Comparison of ENCODE assay signal across 34 cellular contexts in the genomic region with DNA sequence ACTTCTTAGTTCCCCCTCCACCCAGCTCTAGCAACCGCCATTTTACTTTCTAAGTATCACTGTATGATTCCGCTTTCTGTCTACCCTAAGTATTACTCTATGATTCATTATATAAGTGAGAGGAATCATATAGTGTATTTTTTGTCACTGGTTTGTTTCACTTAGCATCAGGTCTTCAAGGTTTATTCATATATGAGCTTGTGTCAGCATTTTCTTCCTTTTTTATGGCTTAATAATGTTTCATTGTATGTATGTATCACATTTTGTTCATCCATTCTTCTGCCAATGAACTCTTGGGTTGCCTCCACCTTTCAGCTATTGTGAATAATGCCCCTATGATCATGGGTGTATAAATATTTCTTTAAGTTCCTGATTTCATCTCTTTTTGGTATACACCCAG.
DNase-seq lines count a peak whose midpoint lies in the region; ATAC-seq, FAIRE-seq and TF ChIP-seq lines count a peak whose summit lies in the region.
"Had no signal": no experiment of that assay in that cellular context is flagged by ENCODE, and none has a peak within 500 bp of the region (broad histone marks: within the 10 kb centered on the region; RNA-seq: fewer than 3 reads in every experiment).

No MANE protein-coding gene starts in this region.

- CTCF ChIA-PET in HepG2 (lab: Yijun Ruan, JAX; ENCODE audit: low intra/inter-chr PET ratio, low total read pairs) (no interaction called here), A549 (lab: Yijun Ruan, JAX) (no interaction called here), IMR-90 (lab: Yijun Ruan, JAX) (no interaction called here), K562 (lab: Yijun Ruan, JAX; ENCODE audit: low intra/inter-chr PET ratio) (no interaction called here)

- dilution Hi-C loops in IMR-90 (cut with HindIII; ENCODE audit: low sequenced_read_pairs, unreplicated experiment), result no loop called here

- in situ Hi-C loops in HepG2 (cut with HindIII; ENCODE audit: extremely low pct_ligation_motif_present, low pct_unique_long_range_greater_than_20kb), result no loop called here
- in situ Hi-C loops in IMR-90 (cut with MboI; ENCODE audit: low sequenced_read_pairs), result no loop called here
- in situ Hi-C loops in K562 (cut with MboI), result no loop called here

- no peak overlapping the region for H3K4me3 ChIP-seq in HepG2 (replicated peaks in 1 of 3; ENCODE audit: insufficient read depth in 1 of 3, low read depth in 2 of 3, low read length in 3 of 3)
- no peak overlapping the region for H3K4me3 ChIP-seq in right lobe of liver
- no peak overlapping the region for H3K4me3 ChIP-seq in A549
- H3K4me3 ChIP-seq in IMR-90 (ENCODE audit: insufficient read depth, low read depth, low read length), result no peak overlapping the region
- H3K4me3 ChIP-seq in K562, result no peak overlapping the region
- H3K4me3 ChIP-seq: BLaER1; BLaER1 treated with 17β-estradiol and CSF1 and Interleukin-3, amounts not matched to agents 10 nM and 100 nM had no signal

- H3K9ac ChIP-seq in HepG2 (ENCODE audit: insufficient read depth, low read depth, low read length) (no peak overlapping the region), IMR-90 (ENCODE audit: low read depth, low read length) (no peak overlapping the region), K562 (ENCODE audit: insufficient read depth in 1 of 2, low read depth in 2 of 2, low read length in 2 of 2) (no peak overlapping the region)
- H3K9ac ChIP-seq: BLaER1; BLaER1 treated with 17β-estradiol and CSF1 and Interleukin-3, amounts not matched to agents 10 nM and 100 nM had no signal

- intact Hi-C loops in HepG2 (cut with micrococcal nuclease; ENCODE audit: unreplicated experiment), result no loop called here
- intact Hi-C loops in right lobe of liver (cut with DNase I), result no loop called here
- intact Hi-C loops in IMR-90 (cut with micrococcal nuclease), result loop anchor here (10.0 kb wide), 1 partner anchor 170 kb away; no protein-coding TSS in a partner anchor
- intact Hi-C loops in K562 (cut with micrococcal nuclease), result no loop called here

- POLR2A ChIA-PET in HepG2 (lab: Yijun Ruan, JAX), result no interaction called here
- POLR2A ChIA-PET in A549 (lab: Yijun Ruan, JAX), result no interaction called here
- POLR2A ChIA-PET in IMR-90 (lab: Charles Lee; ENCODE audit: unreplicated experiment), result no interaction called here
- POLR2A ChIA-PET in K562 (lab: Yijun Ruan, JAX), result no interaction called here

- no peak for FAIRE-seq in HepG2 (lab: Jason Lieb, UNC)
- FAIRE-seq in A549 (lab: Jason Lieb, UNC), result no peak
- FAIRE-seq in K562 (lab: Jason Lieb, UNC), result no peak
- FAIRE-seq: A204.1, D721Med had no signal

- no peak overlapping the region for H2BK15ac ChIP-seq in IMR-90 (ENCODE audit: low read depth, low read length)

- H3K36me3 ChIP-seq in HepG2 (replicated peaks in 1 of 2; ENCODE audit: control insufficient read depth in 1 of 2, insufficient read depth in 2 of 2, low read length in 2 of 2) (no peaks in the 10 kb centered on the region), right lobe of liver (no peaks in the 10 kb centered on the region), IMR-90 (ENCODE audit: control insufficient read depth, insufficient read depth, low read length) (no peaks in the 10 kb centered on the region), K562 (ENCODE audit: control insufficient read depth, insufficient read depth, low read length) (no peaks in the 10 kb centered on the region)
- H3K36me3 ChIP-seq: BE2C; BLaER1; BLaER1 treated with 17β-estradiol and CSF1 and Interleukin-3, amounts not matched to agents 10 nM and 100 nM had no signal

- TF ChIP-seq POLR2A in HepG2 (IDR thresholded peaks at IDR 0.05; ENCODE audit: insufficient read depth in 1 of 2, low read depth in 2 of 2, low read length in 2 of 2), result no peak
- TF ChIP-seq POLR2A in right lobe of liver (IDR thresholded peaks at IDR 0.05), result no peak
- no peak for TF ChIP-seq POLR2A in A549 (IDR thresholded peaks at IDR 0.05; ENCODE audit: low read length)
- no peak for TF ChIP-seq POLR2A in IMR-90 (IDR thresholded peaks at IDR 0.05; ENCODE audit: low read depth, low read length)
- no peak for TF ChIP-seq POLR2A in K562 (conservative IDR thresholded peaks at IDR 0.05)

- 87% methylated on average over 2 of the region's 2 CpGs for whole genome bisulfite sequencing in HepG2 (ENCODE audit: low lambda C conversion rate)
- 75% methylated on average over 2 of the region's 2 CpGs for WGBS in right lobe of liver (ENCODE audit: insufficient coverage, low coverage, low lambda C conversion rate, missing lambda C conversion rate)
- 48% methylated on average over 2 of the region's 2 CpGs for WGBS in A549 (ENCODE audit: missing lambda C conversion rate)
- WGBS in IMR-90 (ENCODE audit: extremely low coverage in 2 of 2, insufficient read length in 1 of 2), 2 experiments, result no CpG with 5 or more reads among the region's 2 CpGs
- 0% methylated on average over 2 of the region's 2 CpGs for WGBS in K562 (ENCODE audit: insufficient coverage, low coverage, missing lambda C conversion rate)

- H3K9me3 ChIP-seq in HepG2 (ENCODE audit: low read length) (no peaks in the 10 kb centered on the region), right lobe of liver (no peaks in the 10 kb centered on the region), A549 (no peaks in the 10 kb centered on the region), IMR-90 (ENCODE audit: control insufficient read depth, insufficient read depth, low read length) (no peaks in the 10 kb centered on the region), K562 (replicated peaks; ENCODE audit: control insufficient read depth, insufficient read depth, low read depth, low read length) (no peaks in the 10 kb centered on the region)
- H3K9me3 ChIP-seq: BE2C; BLaER1; BLaER1 treated with 17β-estradiol and CSF1 and Interleukin-3, amounts not matched to agents 10 nM and 100 nM; Caco-2 had no signal

- no peak overlapping the region for H4K5ac ChIP-seq in IMR-90 (ENCODE audit: low read depth, low read length)

- H3K79me2 ChIP-seq in HepG2 (ENCODE audit: insufficient read depth, low read length), result no peaks in the 10 kb centered on the region
- no peaks in the 10 kb centered on the region for H3K79me2 ChIP-seq in K562 (ENCODE audit: control insufficient read depth, insufficient read depth, low read length)

- no peak overlapping the region for H2AK5ac ChIP-seq in IMR-90 (ENCODE audit: low read depth, low read length)

- H2BK120ac ChIP-seq in IMR-90 (ENCODE audit: low read depth, low read length), result no peak overlapping the region

- no peak overlapping the region for H3K23ac ChIP-seq in IMR-90 (ENCODE audit: low read depth, low read length)

- no peak for ATAC-seq in HepG2
- no peak for ATAC-seq in right lobe of liver
- no peak for ATAC-seq in A549
- ATAC-seq in IMR-90 (ENCODE audit: low read depth), result no peak
- ATAC-seq in K562, result no peak
- ATAC-seq in GM19324 (IDR thresholded peaks at IDR 0.05; ENCODE audit: low FRiP score, unreplicated experiment), result no peak
- ATAC-seq: CD8-positive, alpha-beta T cell had no signal

- no peak overlapping the region for H2BK20ac ChIP-seq in IMR-90 (ENCODE audit: low read depth, low read length)

- TF ChIP-seq EP300 in HepG2 (IDR thresholded peaks at IDR 0.05; ENCODE audit: low read depth in 2 of 2, low read length in 2 of 2) (no peak), HepG2 (CRISPR knock-in tag; IDR thresholded peaks at IDR 0.05; ENCODE audit: borderline replicate concordance) (no peak), A549 (IDR thresholded peaks at IDR 0.05) (no peak), K562 (IDR thresholded peaks at IDR 0.05; ENCODE audit: low read length) (no peak)

- H4K91ac ChIP-seq in IMR-90 (ENCODE audit: insufficient read depth, low read depth, low read length), result no peak overlapping the region

- H2BK5ac ChIP-seq in IMR-90 (ENCODE audit: low read depth, low read length, poor library complexity, severe bottlenecking), result no peak overlapping the region

- no peak overlapping the region for H3K4me2 ChIP-seq in HepG2 (ENCODE audit: low read depth, low read length)
- H3K4me2 ChIP-seq in A549, result no peak overlapping the region
- H3K4me2 ChIP-seq in IMR-90 (ENCODE audit: low read depth, low read length), result no peak overlapping the region
- H3K4me2 ChIP-seq in K562 (ENCODE audit: insufficient read depth, low read length), result no peak overlapping the region
- H3K4me2 ChIP-seq: BLaER1; BLaER1 treated with 17β-estradiol and CSF1 and Interleukin-3, amounts not matched to agents 10 nM and 100 nM had no signal

- H3K9me1 ChIP-seq in IMR-90 (ENCODE audit: insufficient read depth, low read length), result no peaks in the 10 kb centered on the region
- no peaks in the 10 kb centered on the region for H3K9me1 ChIP-seq in K562 (ENCODE audit: control insufficient read depth, insufficient read depth, low read length)

- H3K27me3 ChIP-seq in HepG2 (ENCODE audit: control insufficient read depth in 1 of 2, insufficient read depth in 2 of 2, low read length in 2 of 2), result no peaks in the 10 kb centered on the region
- no peaks in the 10 kb centered on the region for H3K27me3 ChIP-seq in right lobe of liver
- peaks cover 4% of the 10 kb centered on the region for H3K27me3 ChIP-seq in IMR-90 (ENCODE audit: control insufficient read depth, insufficient read depth, low read length)
- H3K27me3 ChIP-seq in K562 (ENCODE audit: control insufficient read depth in 2 of 2, insufficient read depth in 2 of 2, low read length in 2 of 2), result no peaks in the 10 kb centered on the region
- H3K27me3 ChIP-seq: BLaER1; BLaER1 treated with 17β-estradiol and CSF1 and Interleukin-3, amounts not matched to agents 10 nM and 100 nM had no signal

- H3K4ac ChIP-seq in IMR-90 (ENCODE audit: low read depth, low read length), result no peak overlapping the region

- H4K8ac ChIP-seq in IMR-90 (ENCODE audit: low read depth in 2 of 2, low read length in 2 of 2), result no peak overlapping the region

- no peak for TF ChIP-seq CTCF in HepG2 (CRISPR knock-in tag; IDR thresholded peaks at IDR 0.05)
- no peak for TF ChIP-seq CTCF in right lobe of liver (IDR thresholded peaks at IDR 0.05)
- no peak for TF ChIP-seq CTCF in A549 (IDR thresholded peaks at IDR 0.05)
- TF ChIP-seq CTCF in IMR-90 (conservative IDR thresholded peaks at IDR 0.05; ENCODE audit: low read depth, low read length), result no peak
- no peak for TF ChIP-seq CTCF in K562 (IDR thresholded peaks at IDR 0.05 in 2 of 3, conservative IDR thresholded peaks at IDR 0.05 in 1 of 3; ENCODE audit: insufficient read depth in 2 of 3, low read depth in 1 of 3, low read length in 3 of 3)

- H4K20me1 ChIP-seq in HepG2 (ENCODE audit: insufficient read depth, low read length) (no peaks in the 10 kb centered on the region), IMR-90 (ENCODE audit: insufficient read depth, low read length) (no peaks in the 10 kb centered on the region), K562 (replicated peaks; ENCODE audit: control insufficient read depth, insufficient read depth, low read length) (no peaks in the 10 kb centered on the region)
- H4K20me1 ChIP-seq: BLaER1; BLaER1 treated with 17β-estradiol and CSF1 and Interleukin-3, amounts not matched to agents 10 nM and 100 nM had no signal

- no peak overlapping the region for H3K18ac ChIP-seq in IMR-90 (ENCODE audit: low read depth, low read length)

- H3K27ac ChIP-seq in HepG2 (ENCODE audit: extremely low read length, insufficient read depth, low read length) (no peak overlapping the region), right lobe of liver (no peak overlapping the region), A549 (no peak overlapping the region), IMR-90 (ENCODE audit: insufficient read depth, low read length) (no peak overlapping the region), K562 (ENCODE audit: extremely low read depth, low read depth, low read length) (no peak overlapping the region)
- H3K27ac ChIP-seq: 22Rv1; BLaER1; BLaER1 treated with 17β-estradiol and CSF1 and Interleukin-3, amounts not matched to agents 10 nM and 100 nM; C4-2B had no signal

- no peak overlapping the region for H3K56ac ChIP-seq in IMR-90 (ENCODE audit: extremely low read depth, insufficient read depth, low read length)

- TF ChIP-seq RAD21 in HepG2 (CRISPR knock-in tag; IDR thresholded peaks at IDR 0.05), result no peak
- TF ChIP-seq RAD21 in A549 (conservative IDR thresholded peaks at IDR 0.05 in 1 of 2, IDR thresholded peaks at IDR 0.05 in 1 of 2), result no peak
- TF ChIP-seq RAD21 in IMR-90 (IDR thresholded peaks at IDR 0.05; ENCODE audit: low read length), result no peak
- TF ChIP-seq RAD21 in K562 (CRISPR knock-in tag; conservative IDR thresholded peaks at IDR 0.05 in 1 of 2, IDR thresholded peaks at IDR 0.05 in 1 of 2), result no peak

- no peak overlapping the region for H3K14ac ChIP-seq in IMR-90 (replicated peaks; ENCODE audit: low read depth, low read length)

- no TSS peak for BruUV-seq in HepG2 (replicated peaks; lab: Mats Ljungman, UMichigan)
- no TSS peak for BruUV-seq in IMR-90 (replicated peaks; lab: Mats Ljungman, UMichigan)
- BruUV-seq in K562 (replicated peaks; lab: Mats Ljungman, UMichigan), result no TSS peak

- H2AK9ac ChIP-seq in IMR-90 (replicated peaks; ENCODE audit: low read depth, low read length, poor library complexity), result no peak overlapping the region

- H3K79me1 ChIP-seq in IMR-90 (ENCODE audit: low read depth in 1 of 2, low read length in 2 of 2), result no peaks in the 10 kb centered on the region

- no peak for DNase-seq in HepG2 (ENCODE audit: low spot score)
- DNase-seq in right lobe of liver, result no peak
- no peak for DNase-seq in A549 (ENCODE audit: low read depth in 1 of 2, low spot score in 1 of 2)
- no peak for DNase-seq in IMR-90
- DNase-seq in K562 (ENCODE audit: extremely low read depth in 1 of 4, low spot score in 3 of 4), result no peak
- no peak for DNase-seq in NCI-H1092 (lab: John Stamatoyannopoulos, UW)
- DNase-seq in NCI-H526 (lab: John Stamatoyannopoulos, UW), result no peak
- DNase-seq: 8988T; ACHN; AML-193; BE2C; C1 segment of cervical spinal cord; Caco-2; Calu3; CD4-positive, alpha-beta memory T cell; CD4-positive, alpha-beta T cell; CD4-positive, CD25-positive, alpha-beta regulatory T cell; CD8-positive, alpha-beta memory T cell; CD8-positive, alpha-beta T cell; COR-L47; DMS 273 treated with DMSO at 0.1 percent for 48 hours; DMS153; DMS53; DMS79; DMS79 treated with DMSO at 0.1 percent for 48 hours; DND-41; EL had no signal

- H2AFZ ChIP-seq in HepG2 (ENCODE audit: low read length) (no peak overlapping the region), IMR-90 (replicated peaks; ENCODE audit: low read length, poor library complexity) (no peak overlapping the region), K562 (ENCODE audit: low read depth, low read length) (no peak overlapping the region)

- H3K4me1 ChIP-seq in HepG2 (ENCODE audit: insufficient read depth, low read length) (no peaks in the 10 kb centered on the region), right lobe of liver (no peaks in the 10 kb centered on the region), A549 (no peaks in the 10 kb centered on the region), IMR-90 (ENCODE audit: control insufficient read depth, insufficient read depth, low read length) (no peaks in the 10 kb centered on the region), K562 (replicated peaks in 1 of 2; ENCODE audit: control insufficient read depth in 2 of 2, insufficient read depth in 2 of 2, low read length in 2 of 2) (no peaks in the 10 kb centered on the region)
- H3K4me1 ChIP-seq: BE2C; BLaER1; BLaER1 treated with 17β-estradiol and CSF1 and Interleukin-3, amounts not matched to agents 10 nM and 100 nM; Caco-2 had no signal
